In genomic region chr13:42807236-42807635, GRCh38 we compare ENCODE assay signal across 29 cellular contexts. TPM values are rescaled to one million over a fixed set of nuclear protein-coding genes. Genes with fewer than 3 reads are reported as not detected.
DNase-seq lines count a peak whose midpoint lies in the region; ATAC-seq and TF ChIP-seq lines count a peak whose summit lies in the region.
"Had no signal": no experiment of that assay in that cellular context is flagged by ENCODE, and none has a peak within 500 bp of the region (broad histone marks: within the 10 kb centered on the region; RNA-seq: fewer than 3 reads in every experiment).

No MANE protein-coding gene starts in this region.

- H3K4me1 ChIP-seq in BLaER1 treated with 17β-estradiol and CSF1 and Interleukin-3, amounts not matched to agents 10 nM and 100 nM = peaks cover 17 to 54% (median 25%) of the 10 kb centered on the region in 10 experiments
- H3K4me1 ChIP-seq in PC-3 (ENCODE audit: insufficient read depth, low read length) = peaks cover 20% of the 10 kb centered on the region
- H3K4me1 ChIP-seq: lower lobe of right lung, prostate gland, sigmoid colon, stomach, tibial artery had no signal

- peak; percentile 9 for DNase-seq in GM12865 (ENCODE audit: low read depth)
- DNase-seq in PC-3 = peak; percentile 30
- DNase-seq in iris pigment epithelial cell (ENCODE audit: low read depth) = peak; percentile 57
- DNase-seq in KG1 (lab: John Stamatoyannopoulos, UW) = no peak
- no peak for DNase-seq in kidney glomerular epithelial cell (lab: John Stamatoyannopoulos, UW)
- DNase-seq: CD8-positive, alpha-beta memory T cell; DMS153; H7; kidney; lower lobe of right lung; NCI-H2029 treated with DMSO at 0.1 percent for 48 hours; NCI-H345; NCI-H82; OCI-M1; SHP77 treated with DMSO at 0.1 percent for 48 hours; sigmoid colon; stimulated activated CD4-positive, alpha-beta T cell treated with anti-CD3 and anti-CD28 coated beads, Interleukin-15, amount 100 ng/mL, for 24 hours; stomach; T-cell; tibial artery had no signal

- H3F3A ChIP-seq in PC-3 (ENCODE audit: low read length, unreplicated experiment) = peaks cover 4% of the 10 kb centered on the region

- H3K9me2 ChIP-seq in PC-3 (replicated peaks; ENCODE audit: low read length) = no peaks in the 10 kb centered on the region

- TF ChIP-seq CTCF in GM12865 (IDR thresholded peaks at IDR 0.05; ENCODE audit: insufficient read depth, low read depth, low read length, missing control alignments) (no peak), PC-3 (conservative IDR thresholded peaks at IDR 0.05; ENCODE audit: low read depth, low read length) (no peak)

- intact Hi-C loops in PC-3 (cut with micrococcal nuclease) = no loop called here

- CTCF ChIA-PET in PC-3 (lab: Charles Lee) = no interaction called here

- H3K36me3 ChIP-seq in BLaER1 treated with 17β-estradiol and CSF1 and Interleukin-3, amounts not matched to agents 10 nM and 100 nM = no peaks in the 10 kb centered on the region
- no peaks in the 10 kb centered on the region for H3K36me3 ChIP-seq in PC-3 (ENCODE audit: low read depth, low read length)
- H3K36me3 ChIP-seq: lower lobe of right lung, prostate gland, sigmoid colon, stomach, tibial artery had no signal

- peak overlapping the region; percentile 40 to 65 (median 55) for H3K4me2 ChIP-seq in BLaER1 treated with 17β-estradiol and CSF1 and Interleukin-3, amounts not matched to agents 10 nM and 100 nM
- H3K4me2 ChIP-seq in PC-3 (ENCODE audit: low read length) = peak overlapping the region; percentile 49

- POLR2A ChIA-PET in PC-3 (lab: Charles Lee; ENCODE audit: unreplicated experiment) = no interaction called here

- no peak overlapping the region for H3K9ac ChIP-seq in BLaER1 treated with 17β-estradiol and CSF1 and Interleukin-3, amounts not matched to agents 10 nM and 100 nM
- H3K9ac ChIP-seq in PC-3 (ENCODE audit: low read length) = no peak overlapping the region

- peak overlapping the region in 4 of 11 experiments; percentile 14 to 26 (median 18); a peak in 4 of 22 replicates for H3K27ac ChIP-seq in BLaER1 treated with 17β-estradiol and CSF1 and Interleukin-3, amounts not matched to agents 10 nM and 100 nM
- peak overlapping the region; percentile 58 for H3K27ac ChIP-seq in PC-3 (ENCODE audit: low read length)
- H3K27ac ChIP-seq: lower lobe of right lung, prostate gland, sigmoid colon, stomach, tibial artery had no signal

- no peak overlapping the region for H2AFZ ChIP-seq in PC-3 (ENCODE audit: low read length)

- no TSS peak for BruUV-seq in PC-3 (replicated peaks; lab: Mats Ljungman, UMichigan)

- peaks cover 0 to 11% (median 6%) of the 10 kb centered on the region in 11 experiments; a peak in 10 of 22 replicates for H3K9me3 ChIP-seq in BLaER1 treated with 17β-estradiol and CSF1 and Interleukin-3, amounts not matched to agents 10 nM and 100 nM (replicated peaks in 1 of 11)
- no peaks in the 10 kb centered on the region for H3K9me3 ChIP-seq in PC-3 (ENCODE audit: low read length)
- H3K9me3 ChIP-seq: lower lobe of right lung, prostate gland, sigmoid colon, stomach, tibial artery had no signal

- H3K27me3 ChIP-seq in BLaER1 treated with 17β-estradiol and CSF1 and Interleukin-3, amounts not matched to agents 10 nM and 100 nM = no peaks in the 10 kb centered on the region
- H3K27me3 ChIP-seq in PC-3 (ENCODE audit: low read length) = no peaks in the 10 kb centered on the region
- H3K27me3 ChIP-seq: sigmoid colon had no signal

- H3K4me3 ChIP-seq in BLaER1 treated with 17β-estradiol and CSF1 and Interleukin-3, amounts not matched to agents 10 nM and 100 nM = no peak overlapping the region
- H3K4me3 ChIP-seq in GM12865 (ENCODE audit: low read depth, low read length) = no peak overlapping the region
- no peak overlapping the region for H3K4me3 ChIP-seq in PC-3 (ENCODE audit: low read length)
- H3K4me3 ChIP-seq: lower lobe of right lung, prostate gland, sigmoid colon, stomach, tibial artery had no signal

- ATAC-seq in PC-3 = no peak; the same call in 1 of the 2 replicates
- ATAC-seq in GM21717 (IDR thresholded peaks at IDR 0.05; ENCODE audit: unreplicated experiment) = no peak
- ATAC-seq: lower lobe of right lung, T-cell had no signal

- no peaks in the 10 kb centered on the region for H3K79me2 ChIP-seq in PC-3 (ENCODE audit: low read length)

- H4K20me1 ChIP-seq in BLaER1 treated with 17β-estradiol and CSF1 and Interleukin-3, amounts not matched to agents 10 nM and 100 nM = no peaks in the 10 kb centered on the region
- H4K20me1 ChIP-seq in PC-3 (ENCODE audit: low read length) = no peaks in the 10 kb centered on the region

RNA-seq across cellular contexts. Expression of gene FAM216B, which starts 25.9 kb away (rescaled TPM):
- not detected in 2 replicates for total RNA-seq in PC-3 (2014; rRNA removed)
- total RNA-seq: activated naive CD4-positive, alpha-beta T cell treated with anti-CD3 and anti-CD28 coated beads, Interleukin-2, amount 50 U/mL, for 72 hours; activated T-helper 2 cell treated with anti-CD3 and anti-CD28 coated beads, Interferon-gamma antibody, Interleukin-2, Interleukin-4, amounts not matched to agents 10 μg/mL and 5 μg/mL and 100 μg/mL, durations not matched to agents 14 hours and 24 hours and 36 hours; astrocyte; CD8-positive, alpha-beta memory T cell; dermis microvascular lymphatic vessel endothelial cell; endothelial cell of umbilical vein; glomerular endothelial cell; H7; prostate gland; sigmoid colon; T-cell had no signal

Comparison
In these comparisons a context has a peak if more than half of its experiments do, and no peak if none do; other contexts are left out.
1. DNase-seq: peak in GM12865 (single experiment), PC-3 (single experiment) and iris pigment epithelial cell (single experiment); none in KG1 (single experiment) and kidney glomerular epithelial cell (single experiment).